ENCODE assay signal across 14 cellular contexts in the genomic region with DNA sequence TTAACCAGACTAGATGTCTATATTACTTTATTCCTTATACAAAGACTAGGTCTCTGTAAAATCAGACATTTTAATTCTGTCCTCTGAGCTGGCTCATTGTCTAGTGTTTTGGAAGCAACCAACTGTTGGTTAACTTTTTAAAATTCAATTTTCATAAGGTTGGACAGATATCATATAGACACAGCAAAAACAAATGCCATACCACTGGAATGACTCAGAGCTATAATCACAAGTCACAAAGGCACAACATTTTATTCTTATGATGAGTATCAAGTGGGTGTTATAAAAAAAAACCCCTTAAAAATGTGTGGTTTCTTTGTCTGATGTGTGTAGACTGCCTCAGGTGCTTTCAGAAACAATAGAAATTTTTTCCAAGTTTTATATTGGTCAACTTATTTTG.
DNase-seq lines count a peak whose midpoint lies in the region; ATAC-seq and TF ChIP-seq lines count a peak whose summit lies in the region.
"Had no signal": no experiment of that assay in that cellular context is flagged by ENCODE, and none has a peak within 500 bp of the region (broad histone marks: within the 10 kb centered on the region; RNA-seq: fewer than 3 reads in every experiment).

No MANE protein-coding gene starts in this region.

- TF ChIP-seq CTCF in mammary epithelial cell (conservative IDR thresholded peaks at IDR 0.05 in 1 of 2, IDR thresholded peaks at IDR 0.05 in 1 of 2; ENCODE audit: extremely low read depth in 1 of 2, insufficient read depth in 1 of 2, low read depth in 1 of 2, low read length in 2 of 2): no peak
- no peak for TF ChIP-seq CTCF in heart right ventricle (IDR thresholded peaks at IDR 0.05)
- no peak for TF ChIP-seq CTCF in mucosa of descending colon (IDR thresholded peaks at IDR 0.05)

- peaks cover 32% of the 10 kb centered on the region for H3K4me1 ChIP-seq in mammary epithelial cell (ENCODE audit: insufficient read depth, low read length)
- H3K4me1 ChIP-seq in heart right ventricle: peaks cover 4 to 29% (median 23%) of the 10 kb centered on the region in 9 donors
- H3K4me1 ChIP-seq in mucosa of descending colon (ENCODE audit: low read depth): no peaks in the 10 kb centered on the region

- H3K36me3 ChIP-seq in mammary epithelial cell (ENCODE audit: insufficient read depth, low read length) (no peaks in the 10 kb centered on the region), heart right ventricle (no peaks in the 10 kb centered on the region), mucosa of descending colon (ENCODE audit: low read depth) (no peaks in the 10 kb centered on the region)

- H4K20me1 ChIP-seq in mammary epithelial cell (ENCODE audit: insufficient read depth, low read length): no peaks in the 10 kb centered on the region

- H3K27me3 ChIP-seq in mammary epithelial cell (ENCODE audit: insufficient read depth, low read length) (no peaks in the 10 kb centered on the region), heart right ventricle (no peaks in the 10 kb centered on the region)

- no peak overlapping the region for H3K4me3 ChIP-seq in mammary epithelial cell (replicated peaks in 1 of 3; ENCODE audit: insufficient read depth in 1 of 3, low read depth in 2 of 3, low read length in 3 of 3)
- no peak overlapping the region for H3K4me3 ChIP-seq in heart right ventricle
- H3K4me3 ChIP-seq in mucosa of descending colon: no peak overlapping the region

- H3K79me2 ChIP-seq in mammary epithelial cell (ENCODE audit: insufficient read depth, low read length): no peaks in the 10 kb centered on the region

- no TSS peak for BruUV-seq in mammary epithelial cell (replicated peaks; lab: Mats Ljungman, UMichigan)

- H3K9ac ChIP-seq in mammary epithelial cell (ENCODE audit: insufficient read depth, low read length): no peak overlapping the region

- H2AFZ ChIP-seq in mammary epithelial cell (ENCODE audit: low read depth, low read length): peak overlapping the region; percentile 17

- dilution Hi-C loops in mammary epithelial cell (cut with HindIII; ENCODE audit: low sequenced_read_pairs): no loop called here

- H3K4me2 ChIP-seq in mammary epithelial cell (ENCODE audit: insufficient read depth, low read depth, low read length): peak overlapping the region; percentile 51

- H3K9me3 ChIP-seq in mammary epithelial cell (replicated peaks; ENCODE audit: insufficient read depth, low read length) (no peaks in the 10 kb centered on the region), heart right ventricle (no peaks in the 10 kb centered on the region), mucosa of descending colon (no peaks in the 10 kb centered on the region)

- CTCF ChIA-PET in mammary epithelial cell (lab: Charles Lee; ENCODE audit: low non-redundant PET): interaction anchor here (0.6 kb wide), 1 partner anchor 97 kb away, joined by 6 read pairs; no protein-coding TSS in a partner anchor

- in situ Hi-C loops in mammary epithelial cell (cut with MboI; ENCODE audit: low sequenced_read_pairs in 2 of 2): no loop called here

- intact Hi-C loops in mammary epithelial cell (cut with micrococcal nuclease): loop anchor here (10.0 kb wide), 1 partner anchor 776 kb away; no protein-coding TSS in a partner anchor
- intact Hi-C loops in heart right ventricle (cut with DNase I): loop anchor here in 5 of 10 donors (5.0 to 10.0 kb wide), 2 partner anchors 294 to 296 kb away; a partner anchor contains a TSS
- intact Hi-C loops in mucosa of descending colon (cut with DNase I, micrococcal nuclease): loop anchor here in 1 of 2 donors (10.0 kb wide), 1 partner anchor 294 kb away; a partner anchor contains a TSS

- DNase-seq in AG20443 (ENCODE audit: low spot score): peak; percentile 33
- DNase-seq in LHCN-M2 (ENCODE audit: low read depth): peak; percentile 87
- DNase-seq in mammary epithelial cell: peak; percentile 78
- peak; percentile 24 to 68 for DNase-seq in lung microvascular endothelial cell (ENCODE audit: low read depth in 2 of 2)
- DNase-seq in heart right ventricle: no peak
- no peak for DNase-seq in activated CD8-positive, alpha-beta memory T cell treated with anti-CD3 and anti-CD28 coated beads for 24 hours
- DNase-seq in mucosa of descending colon: no peak
- DNase-seq: activated gamma-delta T cell treated with Interleukin-2 at 50 U/mL for 16 hours; cerebellar nuclear complex; glutamatergic neuron; left ventricle myocardium superior; stimulated activated CD4-positive, alpha-beta T cell treated with anti-CD3 and anti-CD28 coated beads, Interleukin-15, amount 100 ng/mL, for 24 hours; T-helper 2 cell had no signal

- ATAC-seq in heart right ventricle: no peak
- no peak for ATAC-seq in GM18873 (IDR thresholded peaks at IDR 0.05; ENCODE audit: low FRiP score, unreplicated experiment)
- ATAC-seq in mucosa of descending colon: no peak
- ATAC-seq: left ventricle myocardium superior had no signal

- H3K27ac ChIP-seq in mammary epithelial cell (ENCODE audit: insufficient read depth, low read depth, low read length) (peak overlapping the region; percentile 71), heart right ventricle (no peak overlapping the region)

Comparison
In these comparisons a context has a peak if more than half of its experiments do, and no peak if none do; other contexts are left out.
1. DNase-seq: peak in AG20443 (single experiment), LHCN-M2 (single experiment), mammary epithelial cell (single experiment) and lung microvascular endothelial cell (2 of 2); none in heart right ventricle (0 of 2), activated CD8-positive, alpha-beta memory T cell treated with anti-CD3 and anti-CD28 coated beads for 24 hours (single experiment) and mucosa of descending colon (0 of 3).